Comparison of ENCODE assay signal across 8 cellular contexts in the genomic region with DNA sequence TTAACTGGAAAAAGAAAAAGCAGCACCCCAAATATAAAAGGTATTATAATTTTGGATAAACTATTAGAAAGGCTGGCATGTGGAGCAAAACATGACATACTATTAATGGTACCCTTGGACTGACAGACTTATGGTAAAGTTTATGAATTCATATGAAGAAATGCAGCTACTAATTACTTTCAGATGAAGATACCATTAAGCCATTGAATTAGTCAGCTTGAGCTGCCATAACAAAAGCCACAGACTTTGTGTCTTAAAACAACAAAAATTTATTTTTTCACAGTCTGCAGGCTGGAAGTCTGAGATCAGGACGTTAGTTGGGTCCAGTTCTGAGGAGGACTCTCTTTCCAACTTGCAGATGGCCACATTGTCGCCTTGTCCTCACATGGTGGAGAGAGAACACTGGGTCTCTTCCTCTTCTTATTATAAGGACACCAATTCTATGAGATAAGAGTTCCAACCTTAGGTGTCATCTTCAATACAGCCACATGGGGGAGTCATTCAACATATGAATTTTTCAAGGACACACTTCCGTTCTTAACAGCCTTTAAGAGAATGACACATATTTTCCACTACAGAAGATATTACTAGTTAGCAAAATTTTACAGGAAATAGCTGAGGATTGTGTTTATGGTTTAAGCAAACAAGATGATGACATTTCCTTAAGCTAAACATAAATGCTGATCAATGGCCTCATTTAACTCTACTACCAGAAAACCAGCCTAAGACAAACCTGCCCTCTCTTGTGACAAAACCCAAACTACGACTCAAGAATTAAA.
DNase-seq lines count a peak whose midpoint lies in the region; ATAC-seq and TF ChIP-seq lines count a peak whose summit lies in the region.

No MANE protein-coding gene starts in this region.

- peak; percentile 55 for TF ChIP-seq CTCF in nephron progenitor cell (IDR thresholded peaks at IDR 0.05)

- no peak for TF ChIP-seq POLR2A in erythroblast (IDR thresholded peaks at IDR 0.05; ENCODE audit: low read length)

- no peaks in the 10 kb centered on the region for H3K36me3 Mint-ChIP-seq in nephron progenitor cell (ENCODE audit: low read depth)

- ATAC-seq in GM19328 (IDR thresholded peaks at IDR 0.05; ENCODE audit: unreplicated experiment) (peak; percentile 97), HG03196 (IDR thresholded peaks at IDR 0.05; ENCODE audit: unreplicated experiment) (peak; percentile 99)

- H3K4me3 Mint-ChIP-seq in nephron progenitor cell: no peak overlapping the region

- DNase-seq in DMS 273 (lab: John Stamatoyannopoulos, UW; ENCODE audit: unreplicated experiment): peak; percentile 71
- DNase-seq in NCI-H446 (lab: John Stamatoyannopoulos, UW): peak; percentile 58 to 81
- peak; percentile 40 for DNase-seq in activated CD4-positive, alpha-beta T cell treated with anti-CD3 and anti-CD28 coated beads for 48 hours
- DNase-seq in erythroblast (lab: John Stamatoyannopoulos, UW): peak; percentile 76 to 78
- peak; percentile 6 for DNase-seq in nephron progenitor cell
- no peak for DNase-seq in 8988T

- H3K4me1 Mint-ChIP-seq in nephron progenitor cell: no peaks in the 10 kb centered on the region

- peaks cover 3% of the 10 kb centered on the region for H3K27me3 Mint-ChIP-seq in nephron progenitor cell (ENCODE audit: low read depth, poor library complexity)

- H3K9me3 Mint-ChIP-seq in nephron progenitor cell: peaks cover 4% of the 10 kb centered on the region

- H3K27ac Mint-ChIP-seq in nephron progenitor cell: no peak overlapping the region
